ENCODE assay signal across 1 cellular context in genomic region chr5:143431789-143432188, GRCh38.
TF ChIP-seq lines count a peak whose summit lies in the region.

No MANE protein-coding gene starts in this region.

TF ChIP-seq in GM23338, 12 proteins besides CTCF, POLR2A, EP300 and RAD21 (continued from another document):
- TF ChIP-seq ZNF462 (CRISPR knock-in tag; IDR thresholded peaks at IDR 0.05) (no peak), POLR2AphosphoS5 (IDR thresholded peaks at IDR 0.05; ENCODE audit: low read depth) (no peak), ZNF331 (CRISPR knock-in tag; IDR thresholded peaks at IDR 0.05; ENCODE audit: low read depth) (no peak), REST (IDR thresholded peaks at IDR 0.05; ENCODE audit: unreplicated experiment) (no peak), NANOG (IDR thresholded peaks at IDR 0.05; ENCODE audit: borderline replicate concordance) (no peak), EZH2 (IDR thresholded peaks at IDR 0.05; ENCODE audit: low read depth, unreplicated experiment) (no peak), JUNB (IDR thresholded peaks at IDR 0.05; ENCODE audit: unreplicated experiment) (no peak), CREB1 (CRISPR knock-in tag; IDR thresholded peaks at IDR 0.05; ENCODE audit: low read depth) (no peak), STAT1 (IDR thresholded peaks at IDR 0.05; ENCODE audit: unreplicated experiment) (no peak)
